Comparison of ENCODE assay signal across 29 cellular contexts in genomic region chr13:105465251-105465650, GRCh38. TPM values are rescaled to one million over a fixed set of nuclear protein-coding genes. Genes with fewer than 3 reads are reported as not detected.
"Had no signal": no experiment of that assay in that cellular context is flagged by ENCODE, and none has a peak within 500 bp of the region (broad histone marks: within the 10 kb centered on the region; RNA-seq: fewer than 3 reads in every experiment).

No MANE protein-coding gene starts in this region.

- DNase-seq: effector memory CD8-positive, alpha-beta T cell; erythroblast; heart left ventricle; hypothalamus; islet precursor cell; left cardiac atrium; left ventricle myocardium inferior; lower lobe of right lung; mesendoderm; naive thymus-derived CD4-positive, alpha-beta T cell; nephron progenitor cell; retina; right lobe of liver; stimulated activated CD4-positive, alpha-beta T cell treated with anti-CD3 and anti-CD28 coated beads, Interleukin-4, amount 100 ng/mL, for 1 hour; stimulated activated CD8-positive, alpha-beta memory T cell treated with anti-CD3 and anti-CD28 coated beads, Interleukin-4, amount 100 ng/mL, for 48 hours; stimulated activated naive CD8-positive, alpha-beta T cell treated with anti-CD3 and anti-CD28 coated beads, Interleukin-15, Interleukin-2, amounts not matched to agents 100 U/mL and 50 U/mL, for 24 hours; tibial artery; upper lobe of right lung had no signal

- H2AFZ ChIP-seq: parathyroid adenoma had no signal

- H3K4me1 ChIP-seq: heart left ventricle, left ventricle myocardium inferior, lower lobe of right lung, parathyroid adenoma, prostate gland, right lobe of liver, upper lobe of right lung, vagina had no signal

- H3K9ac ChIP-seq: parathyroid adenoma had no signal

- H3K4me3 Mint-ChIP-seq: dendritic cell treated with granulocyte-macrophage colony-stimulating factor and Interleukin-4, amounts not matched to agents 40 ng/mL and 50 ng/mL, for 4 days; effector memory CD8-positive, alpha-beta T cell; naive thymus-derived CD4-positive, alpha-beta T cell; nephron progenitor cell; stimulated activated effector memory CD8-positive, alpha-beta T cell treated with anti-CD3 and anti-CD28 coated beads, Interleukin-12 subunit alpha, Interleukin-12 subunit beta, amount 100 ng/mL, for 72 hours had no signal

- H3K36me3 Mint-ChIP-seq: naive thymus-derived CD4-positive, alpha-beta T cell; stimulated activated effector memory CD8-positive, alpha-beta T cell treated with anti-CD3 and anti-CD28 coated beads, Interleukin-12 subunit alpha, Interleukin-12 subunit beta, amount 100 ng/mL, for 72 hours had no signal

- H3K27ac ChIP-seq: heart left ventricle, left ventricle myocardium inferior, lower lobe of right lung, parathyroid adenoma, prostate gland, right lobe of liver, tibial artery, upper lobe of right lung, vagina had no signal

- H3K79me2 ChIP-seq: parathyroid adenoma had no signal

- ATAC-seq: effector memory CD8-positive, alpha-beta T cell; heart left ventricle; left cardiac atrium; lower lobe of right lung; naive thymus-derived CD4-positive, alpha-beta T cell; stimulated activated naive CD8-positive, alpha-beta T cell treated with anti-CD3 and anti-CD28 coated beads, Interleukin-15, Interleukin-2, amounts not matched to agents 100 U/mL and 50 U/mL, for 24 hours; upper lobe of right lung had no signal

- H3K9me3 ChIP-seq: heart left ventricle, left ventricle myocardium inferior, lower lobe of right lung, prostate gland, right lobe of liver, tibial artery, upper lobe of right lung, vagina had no signal

- H3K4me3 ChIP-seq: heart left ventricle, left ventricle myocardium inferior, lower lobe of right lung, prostate gland, right lobe of liver, tibial artery, upper lobe of right lung, vagina had no signal

- H3K27ac Mint-ChIP-seq: dendritic cell treated with granulocyte-macrophage colony-stimulating factor and Interleukin-4, amounts not matched to agents 40 ng/mL and 50 ng/mL, for 4 days; effector memory CD8-positive, alpha-beta T cell; naive thymus-derived CD4-positive, alpha-beta T cell; nephron progenitor cell; stimulated activated effector memory CD8-positive, alpha-beta T cell treated with anti-CD3 and anti-CD28 coated beads, Interleukin-12 subunit alpha, Interleukin-12 subunit beta, amount 100 ng/mL, for 72 hours had no signal

- H3K9me3 Mint-ChIP-seq: dendritic cell treated with granulocyte-macrophage colony-stimulating factor and Interleukin-4, amounts not matched to agents 40 ng/mL and 50 ng/mL, for 4 days; naive thymus-derived CD4-positive, alpha-beta T cell had no signal

- H3K4me1 Mint-ChIP-seq: naive thymus-derived CD4-positive, alpha-beta T cell; stimulated activated effector memory CD8-positive, alpha-beta T cell treated with anti-CD3 and anti-CD28 coated beads, Interleukin-12 subunit alpha, Interleukin-12 subunit beta, amount 100 ng/mL, for 72 hours had no signal

- H3K27me3 ChIP-seq: heart left ventricle, right lobe of liver, tibial artery, upper lobe of right lung, vagina had no signal

- H3K27me3 Mint-ChIP-seq: dendritic cell treated with granulocyte-macrophage colony-stimulating factor and Interleukin-4, amounts not matched to agents 40 ng/mL and 50 ng/mL, for 4 days; effector memory CD8-positive, alpha-beta T cell; naive thymus-derived CD4-positive, alpha-beta T cell had no signal

- FAIRE-seq: colon, frontal cortex had no signal

- H3K36me3 ChIP-seq: heart left ventricle, left ventricle myocardium inferior, lower lobe of right lung, prostate gland, right lobe of liver, tibial artery, upper lobe of right lung, vagina had no signal

RNA-seq across cellular contexts. Expression of gene DAOA, which starts 0.6 kb away (rescaled TPM):
- total RNA-seq: frontal cortex; glomerular endothelial cell; heart left ventricle; left cardiac atrium; left ventricle myocardium inferior; lower lobe of right lung; mononuclear cell; naive thymus-derived CD4-positive, alpha-beta T cell; omental fat pad; prostate gland; right lobe of liver; temporal lobe; upper lobe of right lung; vagina had no signal
